9 cellular contexts compared by ENCODE assay signal in genomic region chr10:79826131-79826495, GRCh38. TPM values are rescaled to one million over a fixed set of nuclear protein-coding genes. Genes with fewer than 3 reads are reported as not detected.
DNase-seq lines count a peak whose midpoint lies in the region; ATAC-seq and TF ChIP-seq lines count a peak whose summit lies in the region.
"Not testable (repeated sequence)": the region's sequence is repeated elsewhere in the genome, so short reads cannot be mapped to it uniquely, and the experiment has no call there.
"Had no signal": no experiment of that assay in that cellular context is flagged by ENCODE, and none has a peak within 500 bp of the region (broad histone marks: within the 10 kb centered on the region; RNA-seq: fewer than 3 reads in every experiment).

No MANE protein-coding gene starts in this region.

- not testable (repeated sequence) for H3K4me1 ChIP-seq in neural progenitor cell

- H3K4me3 ChIP-seq in SK-N-MC (peak overlapping the region; percentile 42; the same call in 1 of the 2 replicates), epithelial cell of esophagus (ENCODE audit: low read length) (peak overlapping the region; percentile 50), kidney epithelial cell (ENCODE audit: low read depth, low read length) (peak overlapping the region; percentile 42), neural progenitor cell (peak overlapping the region; percentile 60)

- not testable (repeated sequence) for TF ChIP-seq CTCF in C4-2B (conservative IDR thresholded peaks at IDR 0.05); epithelial cell of esophagus (IDR thresholded peaks at IDR 0.05; ENCODE audit: insufficient read depth, low read depth, low read length, missing control alignments); kidney epithelial cell (IDR thresholded peaks at IDR 0.05; ENCODE audit: insufficient read depth, low read length, poor library complexity, severe bottlenecking); neural progenitor cell (IDR thresholded peaks at IDR 0.05)

- DNase-seq in SK-N-MC (ENCODE audit: low read depth, low spot score); activated naive CD8-positive, alpha-beta T cell treated with anti-CD3 and anti-CD28 coated beads for 36 hours; kidney epithelial cell (ENCODE audit: low read depth): not testable (repeated sequence)
- DNase-seq in epithelial cell of esophagus (ENCODE audit: low read depth) (peak; percentile 3), neural progenitor cell (ENCODE audit: low spot score) (peak; percentile 32)
- peak; percentile 38 for DNase-seq in stimulated activated naive CD4-positive, alpha-beta T cell treated with Interleukin-2 at 50 U/mL for 16 hours (lab: John Stamatoyannopoulos, UW)

- H3K36me3 Mint-ChIP-seq in activated naive CD8-positive, alpha-beta T cell treated with anti-CD3 and anti-CD28 coated beads for 36 hours; neural progenitor cell: not testable (repeated sequence)

- peaks cover 16% of the 10 kb centered on the region for H4K20me1 ChIP-seq in neural progenitor cell (ENCODE audit: low read depth)

- H3K4me3 Mint-ChIP-seq in activated naive CD8-positive, alpha-beta T cell treated with anti-CD3 and anti-CD28 coated beads for 36 hours = peak overlapping the region; percentile 66
- H3K4me3 Mint-ChIP-seq in neural progenitor cell = peak overlapping the region; percentile 86

- H3F3A ChIP-seq in neural progenitor cell (ENCODE audit: low read depth) = not testable (repeated sequence)

- H3K27ac Mint-ChIP-seq in activated naive CD8-positive, alpha-beta T cell treated with anti-CD3 and anti-CD28 coated beads for 36 hours = peak overlapping the region; percentile 54
- not testable (repeated sequence) for H3K27ac Mint-ChIP-seq in neural progenitor cell

- H3K4me1 Mint-ChIP-seq in activated naive CD8-positive, alpha-beta T cell treated with anti-CD3 and anti-CD28 coated beads for 36 hours = peaks cover 13% of the 10 kb centered on the region
- peaks cover 11% of the 10 kb centered on the region for H3K4me1 Mint-ChIP-seq in neural progenitor cell

- H3K79me2 ChIP-seq in neural progenitor cell (ENCODE audit: low read depth) = peaks cover 54% of the 10 kb centered on the region

- H3K9ac ChIP-seq in SK-N-MC (ENCODE audit: insufficient read length) = not testable (repeated sequence)
- peak overlapping the region; percentile 88 for H3K9ac ChIP-seq in neural progenitor cell

- peak overlapping the region; percentile 26 for H2AFZ ChIP-seq in neural progenitor cell (replicated peaks)

- not testable (repeated sequence) for H3K27me3 ChIP-seq in kidney epithelial cell (ENCODE audit: control insufficient read depth, insufficient read depth, low read length); neural progenitor cell

- not testable (repeated sequence) for H3K27me3 Mint-ChIP-seq in activated naive CD8-positive, alpha-beta T cell treated with anti-CD3 and anti-CD28 coated beads for 36 hours; neural progenitor cell (ENCODE audit: insufficient read depth, low read depth)

- H3K27ac ChIP-seq in C4-2B (peak overlapping the region; percentile 67; the same call in 1 of the 2 replicates), neural progenitor cell (peak overlapping the region; percentile 94)
- H3K27ac ChIP-seq in SK-N-MC = not testable (repeated sequence)

- not testable (repeated sequence) for H3K9me3 ChIP-seq in SK-N-MC (ENCODE audit: low read depth, low read length); neural progenitor cell (ENCODE audit: low read depth)

- H3K36me3 ChIP-seq in SK-N-MC (ENCODE audit: insufficient read depth, low read length); kidney epithelial cell (ENCODE audit: control insufficient read depth, insufficient read depth, low read length); neural progenitor cell: not testable (repeated sequence)

- H3K4me2 ChIP-seq in neural progenitor cell = peak overlapping the region; percentile 66

- not testable (repeated sequence) for H3K9me3 Mint-ChIP-seq in activated naive CD8-positive, alpha-beta T cell treated with anti-CD3 and anti-CD28 coated beads for 36 hours; neural progenitor cell

- ATAC-seq in HG03520 (IDR thresholded peaks at IDR 0.05; ENCODE audit: unreplicated experiment) = peak; percentile 37

RNA-seq across cellular contexts. Expression of gene NUTM2E, which starts 0.4 kb away (rescaled TPM):
- total RNA-seq in activated naive CD8-positive, alpha-beta T cell treated with anti-CD3 and anti-CD28 coated beads for 36 hours = not detected
- total RNA-seq in kidney epithelial cell (1.3 TPM in 1 of 2 replicates, not detected in the other), neural progenitor cell (ENCODE audit: low replicate concordance) (0.07 and 0.09 TPM in 2 replicates)
- total RNA-seq: renal cortical epithelial cell had no signal
